8 cellular contexts compared by ENCODE assay signal in the genomic region with DNA sequence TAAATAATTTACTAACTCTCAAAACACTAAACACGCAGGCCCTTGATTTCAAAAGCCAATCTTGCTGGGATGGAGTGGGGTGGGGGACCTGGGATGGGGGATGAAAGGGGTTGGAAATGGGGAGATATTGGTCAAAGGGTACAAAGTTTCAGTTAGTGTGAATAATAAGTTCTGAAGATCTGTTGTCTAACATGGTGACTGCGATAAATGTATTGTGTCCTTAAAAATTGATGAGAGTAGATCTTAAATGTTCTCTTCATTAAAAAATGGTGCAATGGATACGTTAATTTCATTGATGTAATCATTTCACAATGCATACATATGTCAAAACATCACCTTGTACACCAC. TPM values are rescaled to one million over a fixed set of nuclear protein-coding genes. Genes with fewer than 3 reads are reported as not detected.
A peak's percentile ranks its signal among the peaks of the same experiment; 100 is the strongest.
DNase-seq lines count a peak whose midpoint lies in the region; ATAC-seq and TF ChIP-seq lines count a peak whose summit lies in the region.

No MANE protein-coding gene starts in this region.

- H3K36me3 Mint-ChIP-seq in activated T-cell treated with anti-CD3 and anti-CD28 coated beads, Interleukin-2, amount 50 U/mL, for 4 hours (ENCODE audit: insufficient read depth), result peaks cover 10% of the 10 kb centered on the region
- peaks cover 19% of the 10 kb centered on the region for H3K36me3 Mint-ChIP-seq in activated naive CD8-positive, alpha-beta T cell treated with anti-CD3 and anti-CD28 coated beads for 36 hours

- peak overlapping the region; percentile 57 to 95 (median 80) for H3K4me3 ChIP-seq in tibial nerve

- ATAC-seq in activated T-cell treated with anti-CD3 and anti-CD28 coated beads, Interleukin-2, amount 50 U/mL, for 4 hours, result no peak
- no peak for ATAC-seq in left lobe of liver

- H3K27me3 ChIP-seq in layer of hippocampus (ENCODE audit: control insufficient read depth, insufficient read depth, low read length), result no peaks in the 10 kb centered on the region
- H3K27me3 ChIP-seq in tibial nerve, result no peaks in the 10 kb centered on the region

- TF ChIP-seq CTCF in tibial nerve (IDR thresholded peaks at IDR 0.05), result no peak

- peak overlapping the region; percentile 99 for H3K27ac Mint-ChIP-seq in activated naive CD8-positive, alpha-beta T cell treated with anti-CD3 and anti-CD28 coated beads for 36 hours

- H3K36me3 ChIP-seq in tibial nerve, result no peaks in the 10 kb centered on the region

- no peaks in the 10 kb centered on the region for H3K9me3 ChIP-seq in tibial nerve

- H3K9me3 Mint-ChIP-seq in activated T-cell treated with anti-CD3 and anti-CD28 coated beads, Interleukin-2, amount 50 U/mL, for 4 hours, result peaks cover 5% of the 10 kb centered on the region
- peaks cover 7% of the 10 kb centered on the region for H3K9me3 Mint-ChIP-seq in activated naive CD8-positive, alpha-beta T cell treated with anti-CD3 and anti-CD28 coated beads for 36 hours

- no peak for TF ChIP-seq EP300 in tibial nerve (IDR thresholded peaks at IDR 0.05)

- peak overlapping the region; percentile 93 for H3K4me3 Mint-ChIP-seq in activated T-cell treated with anti-CD3 and anti-CD28 coated beads, Interleukin-2, amount 50 U/mL, for 4 hours
- H3K4me3 Mint-ChIP-seq in activated naive CD8-positive, alpha-beta T cell treated with anti-CD3 and anti-CD28 coated beads for 36 hours, result peak overlapping the region; percentile 98

- DNase-seq in activated T-cell treated with anti-CD3 and anti-CD28 coated beads, Interleukin-2, amount 50 U/mL, for 4 hours, result no peak
- no peak for DNase-seq in activated T-cell treated with anti-CD3 and anti-CD28 coated beads, Interleukin-2, amount 50 U/mL, for 48 hours
- no peak for DNase-seq in activated naive CD8-positive, alpha-beta T cell treated with anti-CD3 and anti-CD28 coated beads for 36 hours
- DNase-seq in tibial nerve (ENCODE audit: low spot score in 2 of 2) (no peak), COR-L47 (lab: John Stamatoyannopoulos, UW) (no peak), left lobe of liver (ENCODE audit: low spot score) (no peak), NOMO-1 treated with DMSO at 0.1 percent for 48 hours (lab: John Stamatoyannopoulos, UW; ENCODE audit: unreplicated experiment) (no peak)

- H3K27ac ChIP-seq in layer of hippocampus (ENCODE audit: low read depth, low read length) (peak overlapping the region; percentile 99), tibial nerve (peak overlapping the region; percentile 94 to 100 (median 100))

- peaks cover 14% of the 10 kb centered on the region for H3K4me1 Mint-ChIP-seq in activated T-cell treated with anti-CD3 and anti-CD28 coated beads, Interleukin-2, amount 50 U/mL, for 4 hours (ENCODE audit: low read depth)
- H3K4me1 Mint-ChIP-seq in activated naive CD8-positive, alpha-beta T cell treated with anti-CD3 and anti-CD28 coated beads for 36 hours, result peaks cover 7% of the 10 kb centered on the region

- H3K27me3 Mint-ChIP-seq in activated T-cell treated with anti-CD3 and anti-CD28 coated beads, Interleukin-2, amount 50 U/mL, for 4 hours (ENCODE audit: low read depth), result no peaks in the 10 kb centered on the region
- H3K27me3 Mint-ChIP-seq in activated naive CD8-positive, alpha-beta T cell treated with anti-CD3 and anti-CD28 coated beads for 36 hours, result peaks cover 5% of the 10 kb centered on the region

- TF ChIP-seq POLR2A in tibial nerve (IDR thresholded peaks at IDR 0.05), result no peak

- WGBS in tibial nerve, 2 donors, result 46 to 52% methylated on average over 3 of the region's 3 CpGs

- peaks cover 0 to 11% (median 5%) of the 10 kb centered on the region in 4 donors for H3K4me1 ChIP-seq in tibial nerve

RNA-seq across cellular contexts. Expression of gene ACYP2, which starts 0.5 kb away (rescaled TPM):
- total RNA-seq in activated T-cell treated with anti-CD3 and anti-CD28 coated beads, Interleukin-2, amount 50 U/mL, for 4 hours, result 1 to 10 TPM; 4.3 to 5.1 (median 5.1) TPM
- total RNA-seq in activated naive CD8-positive, alpha-beta T cell treated with anti-CD3 and anti-CD28 coated beads for 36 hours, result 1 to 10 TPM; 6.2 to 7.5 TPM
- 10 to 100 TPM; 15.6 to 25.1 (median 21.5) TPM for total RNA-seq in tibial nerve
- total RNA-seq in left lobe of liver, result 20.4 TPM
